ENCODE assay signal across 9 cellular contexts in genomic region chr4:15651682-15652081, GRCh38. TPM values are rescaled to one million over a fixed set of nuclear protein-coding genes. Genes with fewer than 3 reads are reported as not detected.
A peak's percentile ranks its signal among the peaks of the same experiment; 100 is the strongest.
DNase-seq lines count a peak whose midpoint lies in the region; ATAC-seq and TF ChIP-seq lines count a peak whose summit lies in the region.
"Had no signal": no experiment of that assay in that cellular context is flagged by ENCODE, and none has a peak within 500 bp of the region (broad histone marks: within the 10 kb centered on the region; RNA-seq: fewer than 3 reads in every experiment).

No MANE protein-coding gene starts in this region.

- H3K36me3 ChIP-seq in endocrine pancreas (ENCODE audit: control insufficient read depth, insufficient read depth, low read length) (no peaks in the 10 kb centered on the region), neural progenitor cell (no peaks in the 10 kb centered on the region)

- TF ChIP-seq CTCF in Calu3 (IDR thresholded peaks at IDR 0.05; ENCODE audit: unreplicated experiment) (no peak), neural progenitor cell (IDR thresholded peaks at IDR 0.05) (no peak)

- DNase-seq in Calu3: no peak
- peak; percentile 38 for DNase-seq in OCI-M1 (lab: John Stamatoyannopoulos, UW)
- DNase-seq in neural progenitor cell (ENCODE audit: low spot score): no peak
- DNase-seq in NCI-H2171 treated with DMSO at 0.1 percent for 48 hours (lab: John Stamatoyannopoulos, UW): no peak
- no peak for DNase-seq in amygdala (lab: John Stamatoyannopoulos, UW)
- DNase-seq in NCI-H2227 treated with DMSO at 0.1 percent for 48 hours (lab: John Stamatoyannopoulos, UW): no peak
- DNase-seq: NCI-H510A had no signal

- no TSS peak for BruUV-seq in Calu3 (replicated peaks; lab: Mats Ljungman, UMichigan)

- peak overlapping the region; percentile 26 for H3K4me3 ChIP-seq in endocrine pancreas (ENCODE audit: control insufficient read depth, insufficient read depth, low read length)
- H3K4me3 ChIP-seq in neural progenitor cell: no peak overlapping the region

- H3K9me3 Mint-ChIP-seq in Calu3 (ENCODE audit: low read depth, unreplicated experiment) (no peaks in the 10 kb centered on the region), neural progenitor cell (peaks cover 4% of the 10 kb centered on the region)

- intact Hi-C loops in Calu3 (cut with micrococcal nuclease; ENCODE audit: unreplicated experiment): no loop called here

- peaks cover 31% of the 10 kb centered on the region for H3K4me1 ChIP-seq in endocrine pancreas (ENCODE audit: control insufficient read depth, insufficient read depth, low read length)
- peaks cover 23% of the 10 kb centered on the region for H3K4me1 ChIP-seq in neural progenitor cell

- H3K9me3 ChIP-seq in endocrine pancreas (ENCODE audit: control insufficient read depth, low read length) (no peaks in the 10 kb centered on the region), neural progenitor cell (ENCODE audit: low read depth) (no peaks in the 10 kb centered on the region)

- CTCF ChIA-PET in Calu3 (lab: Charles Lee): interaction anchor here (0.6 kb wide), 1 partner anchor 14 kb away, joined by 3 read pairs; no protein-coding TSS in a partner anchor

- H3K27ac ChIP-seq in neural progenitor cell: no peak overlapping the region

- H3K9ac ChIP-seq in endocrine pancreas (ENCODE audit: control insufficient read depth, insufficient read depth, low read length) (no peak overlapping the region), neural progenitor cell (no peak overlapping the region)

- peaks cover 81% of the 10 kb centered on the region for H3K79me2 ChIP-seq in neural progenitor cell (ENCODE audit: low read depth)

- no peak overlapping the region for H2AFZ ChIP-seq in neural progenitor cell (replicated peaks)

- peaks cover 26% of the 10 kb centered on the region for H3K4me1 Mint-ChIP-seq in Calu3 (ENCODE audit: low read depth, unreplicated experiment)
- peaks cover 39% of the 10 kb centered on the region for H3K4me1 Mint-ChIP-seq in neural progenitor cell

- H3K27me3 Mint-ChIP-seq in Calu3 (ENCODE audit: unreplicated experiment): no peaks in the 10 kb centered on the region
- peaks cover 2% of the 10 kb centered on the region for H3K27me3 Mint-ChIP-seq in neural progenitor cell (ENCODE audit: insufficient read depth, low read depth)

- H3K4me3 Mint-ChIP-seq in Calu3 (ENCODE audit: low read depth, unreplicated experiment) (peak overlapping the region; percentile 57), neural progenitor cell (peak overlapping the region; percentile 12)

- H4K20me1 ChIP-seq in neural progenitor cell (ENCODE audit: low read depth): peaks cover 18% of the 10 kb centered on the region

- peaks cover 24% of the 10 kb centered on the region for H3F3A ChIP-seq in neural progenitor cell (ENCODE audit: low read depth)

- no peak overlapping the region for H3K4me2 ChIP-seq in neural progenitor cell

- H3K27me3 ChIP-seq in endocrine pancreas (ENCODE audit: control insufficient read depth, insufficient read depth, low read length) (no peaks in the 10 kb centered on the region), neural progenitor cell (no peaks in the 10 kb centered on the region)

- no peak for ATAC-seq in HG03439 (IDR thresholded peaks at IDR 0.05; ENCODE audit: unreplicated experiment)

- H3K36me3 Mint-ChIP-seq in Calu3 (ENCODE audit: insufficient read depth, unreplicated experiment) (peaks cover 34% of the 10 kb centered on the region), neural progenitor cell (peaks cover 11% of the 10 kb centered on the region)

- H3K27ac Mint-ChIP-seq in Calu3 (ENCODE audit: unreplicated experiment) (peak overlapping the region; percentile 41), neural progenitor cell (no peak overlapping the region)

RNA-seq across cellular contexts. Expression of gene FBXL5, which starts 3.5 kb away (rescaled TPM):
- 26.4 and 27.0 TPM in 2 replicates for total RNA-seq in Calu3 (2022)
- 72.7 and 87.9 TPM in 2 replicates for total RNA-seq in neural progenitor cell (ENCODE audit: low replicate concordance)

RNA-seq across cellular contexts. Expression of gene FAM200B, which starts 29.9 kb away (rescaled TPM):
- total RNA-seq in Calu3 (2022): 18.6 and 22.6 TPM in 2 replicates
- 58.3 and 63.2 TPM in 2 replicates for total RNA-seq in neural progenitor cell (ENCODE audit: low replicate concordance)

RNA-seq across cellular contexts. Expression of gene BST1, which starts 51.2 kb away (rescaled TPM):
- total RNA-seq in Calu3 (2022) (4.7 and 6.0 TPM in 2 replicates), neural progenitor cell (ENCODE audit: low replicate concordance) (0.45 and 1.2 TPM in 2 replicates)
